ENCODE assay signal across 12 cellular contexts in genomic region chr2:240573071-240573515, GRCh38.
"Had no signal": no experiment of that assay in that cellular context is flagged by ENCODE, and none has a peak within 500 bp of the region (broad histone marks: within the 10 kb centered on the region; RNA-seq: fewer than 3 reads in every experiment).

No MANE protein-coding gene starts in this region.

- ATAC-seq: esophagus mucosa; stimulated activated naive B cell treated with anti-CD40 and anti-IgM and Interleukin-4, amounts not matched to agents 10 μg/mL and 1 μg/mL and 100 μg/mL, for 72 hours had no signal

- DNase-seq: activated CD4-positive, alpha-beta T cell treated with anti-CD3 and anti-CD28 coated beads, Interleukin-2, amount 50 U/mL, for 4 hours; activated naive CD4-positive, alpha-beta T cell treated with anti-CD3 and anti-CD28 coated beads, Interleukin-2, amount 50 U/mL, for 16 hours; caudate nucleus; colonic mucosa; islet precursor cell; stimulated activated CD4-positive, alpha-beta T cell treated with anti-CD3 and anti-CD28 coated beads, Interleukin-15, amount 100 ng/mL, for 24 hours; stimulated activated CD4-positive, alpha-beta T cell treated with anti-CD3 and anti-CD28 coated beads, Interleukin-4, amount 100 ng/mL, for 1 hour; stimulated activated naive B cell treated with anti-CD40 and anti-IgM and Interleukin-4, amounts not matched to agents 10 μg/mL and 1 μg/mL and 100 μg/mL, for 72 hours had no signal

- H3K4me3 ChIP-seq: colonic mucosa, hepatocyte, tibial artery, vagina had no signal

- H3K27ac ChIP-seq: colonic mucosa, hepatocyte, tibial artery, vagina had no signal

- H3K27me3 ChIP-seq: colonic mucosa, hepatocyte, tibial artery, vagina had no signal

- H3K9me3 ChIP-seq: colonic mucosa, tibial artery, vagina had no signal
